ENCODE assay signal across 12 cellular contexts in genomic region chr1:9875636-9876000, GRCh38. TPM values are rescaled to one million over a fixed set of nuclear protein-coding genes. Genes with fewer than 3 reads are reported as not detected.
DNase-seq lines count a peak whose midpoint lies in the region; ATAC-seq and TF ChIP-seq lines count a peak whose summit lies in the region.
"Had no signal": no experiment of that assay in that cellular context is flagged by ENCODE, and none has a peak within 500 bp of the region (broad histone marks: within the 10 kb centered on the region; RNA-seq: fewer than 3 reads in every experiment).

No MANE protein-coding gene starts in this region.

- H3K4me1 Mint-ChIP-seq in nephron progenitor cell, result peaks cover 25% of the 10 kb centered on the region

- H3K4me3 Mint-ChIP-seq in nephron progenitor cell, result no peak overlapping the region
- H3K4me3 Mint-ChIP-seq: activated CD8-positive, alpha-beta T cell treated with anti-CD3 and anti-CD28 coated beads, Interleukin-2, amount 10 ng/mL, durations not matched to agents 7 days and 5 days had no signal

- ATAC-seq in Right ventricle myocardium inferior (peak; percentile 37), HG02798 (IDR thresholded peaks at IDR 0.05; ENCODE audit: poor library complexity, unreplicated experiment) (no peak)

- H3K36me3 Mint-ChIP-seq in nephron progenitor cell (ENCODE audit: low read depth), result no peaks in the 10 kb centered on the region
- H3K36me3 Mint-ChIP-seq: naive thymus-derived CD8-positive, alpha-beta T cell had no signal

- H3K27ac Mint-ChIP-seq in nephron progenitor cell, result peak overlapping the region; percentile 37

- no peak for TF ChIP-seq CTCF in nephron progenitor cell (IDR thresholded peaks at IDR 0.05)

- DNase-seq in Right ventricle myocardium inferior (ENCODE audit: missing footprints) (no peak), cardiac septum (ENCODE audit: low spot score) (no peak), globus pallidus (ENCODE audit: low spot score) (peak; percentile 25), nephron progenitor cell (no peak), NCI-H1092 treated with DMSO at 0.1 percent for 48 hours (lab: John Stamatoyannopoulos, UW) (no peak), NCI-H2081 (lab: John Stamatoyannopoulos, UW) (no peak)
- DNase-seq in activated CD4-positive, CD25-positive, alpha-beta regulatory T cell treated with anti-CD3 and anti-CD28 coated beads, Interleukin-2, amount 50 U/mL, for 72 hours, result no peak
- DNase-seq: NCI-H524 treated with DMSO at 0.1 percent for 48 hours had no signal

- intact Hi-C loops in Right ventricle myocardium inferior (cut with DNase I), result loop anchor here (1.0 to 10.0 kb wide), 5 partner anchors 36 to 459 kb away; partner anchors contain the start of genes CLSTN1, LZIC, NMNAT1 and UBE4B
- intact Hi-C loops in cardiac septum (cut with DNase I), result loop anchor here (1.0 to 10.0 kb wide), 6 partner anchors 35 to 549 kb away; partner anchors contain the start of genes CTNNBIP1, LZIC, NMNAT1 and UBE4B

- H3K27me3 Mint-ChIP-seq in nephron progenitor cell (ENCODE audit: low read depth, poor library complexity), result peaks cover 3% of the 10 kb centered on the region
- H3K27me3 Mint-ChIP-seq: CD4-positive, CD25-positive, alpha-beta regulatory T cell; naive thymus-derived CD8-positive, alpha-beta T cell had no signal

- H3K9me3 Mint-ChIP-seq in nephron progenitor cell, result no peaks in the 10 kb centered on the region
- H3K9me3 Mint-ChIP-seq: naive thymus-derived CD8-positive, alpha-beta T cell had no signal

RNA-seq across cellular contexts. Expression of gene CTNNBIP1, which starts 34.5 kb away (rescaled TPM):
- total RNA-seq in Right ventricle myocardium inferior (50.6 TPM), cardiac septum (19.3 TPM)

RNA-seq across cellular contexts. Expression of gene CLSTN1, which starts 51.9 kb away (rescaled TPM):
- total RNA-seq in Right ventricle myocardium inferior, result 52.3 TPM
- total RNA-seq in cardiac septum, result 59.1 TPM
